Comparison of ENCODE assay signal across 11 cellular contexts in the genomic region with DNA sequence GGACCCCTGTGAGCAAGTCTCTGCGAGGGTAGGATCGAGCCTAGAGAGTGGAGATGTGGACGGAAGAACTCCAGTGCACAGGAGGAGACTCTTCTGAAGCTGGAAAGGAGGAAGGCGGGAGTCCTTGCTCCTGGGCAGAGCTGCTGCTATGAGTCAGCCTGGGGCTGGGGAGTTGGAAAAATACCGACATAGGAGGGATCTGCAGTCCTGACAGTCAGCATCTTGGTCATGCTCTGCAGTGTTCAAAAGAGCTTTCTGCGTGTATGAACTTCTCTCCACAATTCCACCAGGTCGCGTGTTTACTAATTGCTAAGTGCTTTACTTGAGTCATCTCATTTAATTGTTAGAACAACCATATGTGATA.
DNase-seq lines count a peak whose midpoint lies in the region; ATAC-seq and TF ChIP-seq lines count a peak whose summit lies in the region.
"Had no signal": no experiment of that assay in that cellular context is flagged by ENCODE, and none has a peak within 500 bp of the region (broad histone marks: within the 10 kb centered on the region; RNA-seq: fewer than 3 reads in every experiment).

No MANE protein-coding gene starts in this region.

- H3K4me1 ChIP-seq in PC-3 (ENCODE audit: insufficient read depth, low read length) (no peaks in the 10 kb centered on the region), osteoblast (ENCODE audit: insufficient read depth, low read length) (peaks cover 6% of the 10 kb centered on the region)
- H3K4me1 ChIP-seq: parathyroid adenoma had no signal

- no peaks in the 10 kb centered on the region for H3K9me3 Mint-ChIP-seq in mesothelial cell of epicardium
- H3K9me3 Mint-ChIP-seq in activated T-helper 2 cell treated with anti-CD3 and anti-CD28 coated beads, Interferon-gamma antibody, Interleukin-2, Interleukin-4, amounts not matched to agents 10 μg/mL and 5 μg/mL and 100 μg/mL, durations not matched to agents 14 hours and 24 hours and 36 hours: no peaks in the 10 kb centered on the region
- H3K9me3 Mint-ChIP-seq: T-helper 1 cell treated with Interleukin-12 subunit alpha and Interleukin-12 subunit beta and Interleukin-4 antibody, amounts not matched to agents 30 μg/mL and 1 μg/mL, for 36 hours had no signal

- POLR2A ChIA-PET in PC-3 (lab: Charles Lee; ENCODE audit: unreplicated experiment): no interaction called here

- no peaks in the 10 kb centered on the region for H3F3A ChIP-seq in PC-3 (ENCODE audit: low read length, unreplicated experiment)

- no peaks in the 10 kb centered on the region for H3K36me3 ChIP-seq in PC-3 (ENCODE audit: low read depth, low read length)
- no peaks in the 10 kb centered on the region for H3K36me3 ChIP-seq in osteoblast (ENCODE audit: insufficient read depth, low read length)

- H4K20me1 ChIP-seq in PC-3 (ENCODE audit: low read length): no peaks in the 10 kb centered on the region
- no peaks in the 10 kb centered on the region for H4K20me1 ChIP-seq in osteoblast (ENCODE audit: insufficient read depth, low read length)

- H3K4me3 ChIP-seq in PC-3 (ENCODE audit: low read length) (no peak overlapping the region), osteoblast (ENCODE audit: insufficient read depth, low read length) (no peak overlapping the region)

- H3K79me2 ChIP-seq in PC-3 (ENCODE audit: low read length): no peaks in the 10 kb centered on the region
- H3K79me2 ChIP-seq in osteoblast (ENCODE audit: insufficient read depth, low read length): no peaks in the 10 kb centered on the region

- H3K27me3 Mint-ChIP-seq in mesothelial cell of epicardium (ENCODE audit: low read depth): peaks cover 43% of the 10 kb centered on the region
- H3K27me3 Mint-ChIP-seq in activated T-helper 2 cell treated with anti-CD3 and anti-CD28 coated beads, Interferon-gamma antibody, Interleukin-2, Interleukin-4, amounts not matched to agents 10 μg/mL and 5 μg/mL and 100 μg/mL, durations not matched to agents 14 hours and 24 hours and 36 hours (ENCODE audit: low read depth): no peaks in the 10 kb centered on the region

- H3K36me3 Mint-ChIP-seq in mesothelial cell of epicardium: no peaks in the 10 kb centered on the region
- no peaks in the 10 kb centered on the region for H3K36me3 Mint-ChIP-seq in activated T-helper 2 cell treated with anti-CD3 and anti-CD28 coated beads, Interferon-gamma antibody, Interleukin-2, Interleukin-4, amounts not matched to agents 10 μg/mL and 5 μg/mL and 100 μg/mL, durations not matched to agents 14 hours and 24 hours and 36 hours (ENCODE audit: low read depth)

- no peak overlapping the region for H3K4me3 Mint-ChIP-seq in mesothelial cell of epicardium
- no peak overlapping the region for H3K4me3 Mint-ChIP-seq in activated T-helper 2 cell treated with anti-CD3 and anti-CD28 coated beads, Interferon-gamma antibody, Interleukin-2, Interleukin-4, amounts not matched to agents 10 μg/mL and 5 μg/mL and 100 μg/mL, durations not matched to agents 14 hours and 24 hours and 36 hours (ENCODE audit: low read depth)
- H3K4me3 Mint-ChIP-seq: T-helper 1 cell treated with Interleukin-12 subunit alpha and Interleukin-12 subunit beta and Interleukin-4 antibody, amounts not matched to agents 30 μg/mL and 1 μg/mL, for 36 hours had no signal

- BruUV-seq in PC-3 (replicated peaks; lab: Mats Ljungman, UMichigan): no TSS peak

- intact Hi-C loops in PC-3 (cut with micrococcal nuclease): no loop called here
- intact Hi-C loops in activated T-helper 2 cell treated with anti-CD3 and anti-CD28 coated beads, Interferon-gamma antibody, Interleukin-2, Interleukin-4, amounts not matched to agents 10 μg/mL and 5 μg/mL and 100 μg/mL, durations not matched to agents 14 hours and 24 hours and 36 hours (cut with micrococcal nuclease): no loop called here

- no peaks in the 10 kb centered on the region for H3K9me2 ChIP-seq in PC-3 (replicated peaks; ENCODE audit: low read length)

- H3K9ac ChIP-seq in PC-3 (ENCODE audit: low read length): no peak overlapping the region
- H3K9ac ChIP-seq: parathyroid adenoma had no signal

- H3K27me3 ChIP-seq in PC-3 (ENCODE audit: low read length) (peaks cover 98% of the 10 kb centered on the region), osteoblast (ENCODE audit: insufficient read depth, low read length) (no peaks in the 10 kb centered on the region)

- H3K9me3 ChIP-seq in PC-3 (ENCODE audit: low read length) (no peaks in the 10 kb centered on the region), osteoblast (ENCODE audit: low read depth, low read length) (no peaks in the 10 kb centered on the region)

- H3K27ac ChIP-seq in PC-3 (ENCODE audit: low read length) (no peak overlapping the region), osteoblast (ENCODE audit: low read depth, low read length) (no peak overlapping the region)
- H3K27ac ChIP-seq: parathyroid adenoma had no signal

- TF ChIP-seq CTCF in PC-3 (conservative IDR thresholded peaks at IDR 0.05; ENCODE audit: low read depth, low read length): no peak
- TF ChIP-seq CTCF in osteoblast (IDR thresholded peaks at IDR 0.05; ENCODE audit: extremely low read depth, low read depth, low read length): no peak
- TF ChIP-seq CTCF in mesothelial cell of epicardium (IDR thresholded peaks at IDR 0.05; ENCODE audit: unreplicated experiment): no peak

- ATAC-seq in PC-3 (peak; percentile 50; the same call in 1 of the 2 replicates), esophagus mucosa (peak; percentile 39), HG03521 (IDR thresholded peaks at IDR 0.05; ENCODE audit: unreplicated experiment) (no peak)

- H3K4me2 ChIP-seq in PC-3 (ENCODE audit: low read length) (no peak overlapping the region), osteoblast (ENCODE audit: insufficient read depth, low read length) (no peak overlapping the region)

- no peak overlapping the region for H3K27ac Mint-ChIP-seq in mesothelial cell of epicardium
- H3K27ac Mint-ChIP-seq in activated T-helper 2 cell treated with anti-CD3 and anti-CD28 coated beads, Interferon-gamma antibody, Interleukin-2, Interleukin-4, amounts not matched to agents 10 μg/mL and 5 μg/mL and 100 μg/mL, durations not matched to agents 14 hours and 24 hours and 36 hours: no peak overlapping the region
- H3K27ac Mint-ChIP-seq: T-helper 1 cell treated with Interleukin-12 subunit alpha and Interleukin-12 subunit beta and Interleukin-4 antibody, amounts not matched to agents 30 μg/mL and 1 μg/mL, for 36 hours had no signal

- DNase-seq in CD1c-positive myeloid dendritic cell (ENCODE audit: extremely low spot score) (peak; percentile 28), PC-3 (peak; percentile 26), osteoblast (ENCODE audit: insufficient read length, low spot score, missing footprints) (peak; percentile 94), mesothelial cell of epicardium (ENCODE audit: low spot score in 2 of 2, unreplicated experiment in 2 of 2) (no peak), SIG-M5 (lab: John Stamatoyannopoulos, UW) (no peak)
- DNase-seq in activated T-helper 2 cell treated with anti-CD3 and anti-CD28 coated beads, Interferon-gamma antibody, Interleukin-2, Interleukin-4, amounts not matched to agents 10 μg/mL and 5 μg/mL and 100 μg/mL, durations not matched to agents 14 hours and 24 hours and 36 hours (ENCODE audit: low spot score): no peak
- DNase-seq: activated gamma-delta T cell treated with Interleukin-2 at 50 U/mL for 16 hours had no signal

- CTCF ChIA-PET in PC-3 (lab: Charles Lee): no interaction called here

- peaks cover 13% of the 10 kb centered on the region for H3K4me1 Mint-ChIP-seq in mesothelial cell of epicardium
- H3K4me1 Mint-ChIP-seq in activated T-helper 2 cell treated with anti-CD3 and anti-CD28 coated beads, Interferon-gamma antibody, Interleukin-2, Interleukin-4, amounts not matched to agents 10 μg/mL and 5 μg/mL and 100 μg/mL, durations not matched to agents 14 hours and 24 hours and 36 hours (ENCODE audit: low read depth): peaks cover 19% of the 10 kb centered on the region

- H2AFZ ChIP-seq in PC-3 (ENCODE audit: low read length): no peak overlapping the region
- H2AFZ ChIP-seq in osteoblast (ENCODE audit: low read length): no peak overlapping the region
- H2AFZ ChIP-seq: parathyroid adenoma had no signal

Comparison
In these comparisons a context has a peak if more than half of its experiments do, and no peak if none do; other contexts are left out.
1. DNase-seq: peak in CD1c-positive myeloid dendritic cell (single experiment), PC-3 (single experiment) and osteoblast (single experiment); none in mesothelial cell of epicardium (0 of 2), SIG-M5 (single experiment) and activated T-helper 2 cell treated with anti-CD3 and anti-CD28 coated beads, Interferon-gamma antibody, Interleukin-2, Interleukin-4, amounts not matched to agents 10 μg/mL and 5 μg/mL and 100 μg/mL, durations not matched to agents 14 hours and 24 hours and 36 hours (single experiment).